In the genomic region with DNA sequence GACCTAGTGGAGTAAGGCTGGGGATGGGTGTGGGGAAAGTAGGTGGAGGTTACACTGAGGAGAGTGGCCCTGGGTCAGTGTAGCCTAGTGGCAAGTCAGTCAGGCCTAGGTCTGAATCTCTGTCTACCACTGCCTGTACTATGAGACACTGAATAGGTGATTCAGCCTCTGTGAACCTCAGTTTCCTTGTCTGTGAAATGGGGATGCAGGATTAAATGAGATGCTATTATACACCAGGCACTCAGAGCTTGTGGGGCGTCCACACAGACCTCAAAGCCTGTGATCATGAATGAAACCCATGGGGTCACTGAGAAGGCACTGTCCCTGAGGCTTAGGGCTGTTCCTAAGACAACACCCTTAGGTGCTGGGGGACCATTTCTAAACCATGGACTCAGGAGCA, we compare ENCODE assay signal across 9 cellular contexts. TPM values are rescaled to one million over a fixed set of nuclear protein-coding genes. Genes with fewer than 3 reads are reported as not detected.
"Had no signal": no experiment of that assay in that cellular context is flagged by ENCODE, and none has a peak within 500 bp of the region (broad histone marks: within the 10 kb centered on the region; RNA-seq: fewer than 3 reads in every experiment).

No MANE protein-coding gene starts in this region.

RNA-seq across cellular contexts. Expression of gene CD8B2, which starts 11.4 kb away (rescaled TPM):
- total RNA-seq: activated T-helper 2 cell treated with anti-CD3 and anti-CD28 coated beads, Interferon-gamma antibody, Interleukin-2, Interleukin-4, amounts not matched to agents 10 μg/mL and 5 μg/mL and 100 μg/mL, durations not matched to agents 14 hours and 24 hours and 36 hours; adrenal gland; ascending aorta; astrocyte; body of pancreas; cardiac muscle cell; cardiac septum; cerebellum; chondrocyte had no signal
- polyA plus RNA-seq: adrenal gland, cardiac muscle cell had no signal
